In the genomic region with DNA sequence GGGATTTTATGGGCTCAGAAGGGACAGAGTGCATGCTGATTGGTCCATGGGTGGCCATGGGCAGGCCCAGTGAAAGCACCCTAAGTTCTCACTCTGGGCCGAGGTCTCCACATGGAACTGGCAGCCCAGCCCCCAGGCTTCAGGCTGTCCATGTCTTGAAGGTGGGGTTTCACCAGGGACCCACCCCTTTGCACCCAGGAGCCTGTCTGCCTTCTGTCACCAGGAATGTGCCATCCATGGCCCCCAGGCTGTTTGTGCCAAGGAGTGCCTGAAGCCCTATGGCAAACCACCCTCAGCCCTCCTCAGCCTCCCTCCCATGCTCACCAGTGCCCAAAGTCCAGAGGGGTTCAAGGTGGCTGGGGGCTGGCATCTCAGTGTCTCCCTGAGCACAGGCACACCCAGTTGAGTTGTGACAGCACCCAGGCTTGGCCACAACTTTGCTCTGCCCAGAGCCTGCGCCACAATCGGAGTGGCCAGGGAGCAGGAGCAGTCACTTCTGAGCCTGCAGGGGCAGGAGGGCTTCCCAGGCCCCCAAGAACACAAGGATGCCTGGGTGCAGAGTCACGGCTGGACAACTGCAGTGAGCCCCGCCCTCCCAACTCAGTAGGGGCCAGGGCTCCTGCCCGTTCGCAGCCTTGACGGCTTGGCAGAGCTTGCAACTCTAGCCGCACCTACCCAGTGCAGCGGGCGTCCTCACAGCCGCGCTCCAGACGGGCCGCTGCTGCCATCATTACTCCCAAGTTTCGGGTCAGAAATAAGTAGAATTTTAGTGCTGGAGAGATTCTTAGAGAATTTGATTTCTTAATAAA, we compare ENCODE assay signal across 21 cellular contexts.
"Had no signal": no experiment of that assay in that cellular context is flagged by ENCODE, and none has a peak within 500 bp of the region (broad histone marks: within the 10 kb centered on the region; RNA-seq: fewer than 3 reads in every experiment).

No MANE protein-coding gene starts in this region.

- H3K27me3 ChIP-seq: heart right ventricle, ovary, right atrium auricular region, vagina had no signal

- H3K4me3 ChIP-seq: heart right ventricle, ovary, psoas muscle, right atrium auricular region, vagina had no signal

- H3K27ac ChIP-seq: heart right ventricle, ovary, psoas muscle, right atrium auricular region, vagina had no signal

- ATAC-seq: activated CD4-positive, alpha-beta T cell treated with anti-CD3 and anti-CD28 coated beads for 36 hours; left lobe of liver; natural killer cell; psoas muscle had no signal

- H3K9me3 ChIP-seq: heart right ventricle, ovary, psoas muscle, right atrium auricular region, vagina had no signal

- DNase-seq: activated B cell treated with CpG ODN at 0.5 μM for 24 hours; activated CD4-positive, alpha-beta T cell treated with anti-CD3 and anti-CD28 coated beads for 36 hours; activated CD4-positive, alpha-beta T cell treated with anti-CD3 and anti-CD28 coated beads, Interleukin-2, amount 50 U/mL, for 4 hours; activated naive CD4-positive, alpha-beta T cell treated with anti-CD3 and anti-CD28 coated beads for 36 hours; activated T-cell treated with anti-CD3 and anti-CD28 coated beads, Interleukin-2, amount 50 U/mL, for 48 hours; amygdala; cortex of kidney; heart right ventricle; midbrain; natural killer cell; stimulated activated CD4-positive, alpha-beta T cell treated with anti-CD3 and anti-CD28 coated beads, Interleukin-1b, Interleukin-23, amount 100 ng/mL, for 48 hours; T-helper 1 cell; T-helper 9 cell; trophoblast cell had no signal

- H3K36me3 ChIP-seq: heart right ventricle, ovary, right atrium auricular region, vagina had no signal

- FAIRE-seq: endometrium, keratinocyte had no signal
